In genomic region chr19:11138659-11139526, GRCh38 we compare ENCODE assay signal across 8 cellular contexts. TPM values are rescaled to one million over a fixed set of nuclear protein-coding genes. Genes with fewer than 3 reads are reported as not detected.
DNase-seq lines count a peak whose midpoint lies in the region; ATAC-seq and TF ChIP-seq lines count a peak whose summit lies in the region.

No MANE protein-coding gene starts in this region.

- H3K36me3 ChIP-seq in Peyer's patch (no peaks in the 10 kb centered on the region), mucosa of descending colon (ENCODE audit: low read depth) (no peaks in the 10 kb centered on the region)

- ATAC-seq in mucosa of descending colon (peak; percentile 53), GM18873 (IDR thresholded peaks at IDR 0.05; ENCODE audit: low FRiP score, unreplicated experiment) (no peak), GM19455 (IDR thresholded peaks at IDR 0.05; ENCODE audit: unreplicated experiment) (no peak), T-cell (replicated peaks in 1 of 4) (no peak), HG03045 (IDR thresholded peaks at IDR 0.05; ENCODE audit: unreplicated experiment) (no peak)

- H3K27ac Mint-ChIP-seq in endothelial cell (ENCODE audit: unreplicated experiment) (peak overlapping the region; percentile 96), T-cell (no peak overlapping the region)

- intact Hi-C loops in mucosa of descending colon (cut with DNase I, micrococcal nuclease), result loop anchor here in 1 of 2 donors (5.0 kb wide), 1 partner anchor 63 kb away; no protein-coding TSS in a partner anchor

- CTCF ChIA-PET in T-cell (lab: Charles Lee), result interaction anchor here in 1 of 2 donors (0.6 kb wide), 1 partner anchor 92 kb away, joined by 6 read pairs; no protein-coding TSS in a partner anchor

- POLR2A ChIA-PET in T-cell (lab: Charles Lee), result no interaction called here

- H3K4me3 Mint-ChIP-seq in endothelial cell (ENCODE audit: unreplicated experiment) (no peak overlapping the region), T-cell (peak overlapping the region in 1 of 3 donors; percentile 45)

- DNase-seq in GM13976 (ENCODE audit: low spot score), result peak; percentile 39
- peak; percentile 31 to 67 (median 66) for DNase-seq in Peyer's patch
- DNase-seq in endothelial cell (ENCODE audit: low spot score), result peak; percentile 47
- DNase-seq in mucosa of descending colon, result peak; percentile 45 to 81 (median 64)
- no peak for DNase-seq in T-cell

- in situ Hi-C loops in GM13976 (cut with MboI; ENCODE audit: low sequenced_read_pairs, unreplicated experiment), result no loop called here

- peaks cover 13% of the 10 kb centered on the region for H3K36me3 Mint-ChIP-seq in endothelial cell (ENCODE audit: low read depth, unreplicated experiment)
- no peaks in the 10 kb centered on the region for H3K36me3 Mint-ChIP-seq in T-cell

- TF ChIP-seq POLR2A in Peyer's patch (IDR thresholded peaks at IDR 0.05), result no peak

- peaks cover 0 to 48% (median 9%) of the 10 kb centered on the region in 4 donors for H3K4me1 ChIP-seq in Peyer's patch
- H3K4me1 ChIP-seq in mucosa of descending colon (ENCODE audit: low read depth), result peaks cover 28% of the 10 kb centered on the region

- no peaks in the 10 kb centered on the region for H3K27me3 ChIP-seq in Peyer's patch

- H3K9me3 ChIP-seq in Peyer's patch, result no peaks in the 10 kb centered on the region
- H3K9me3 ChIP-seq in mucosa of descending colon, result no peaks in the 10 kb centered on the region

- H3K27ac ChIP-seq in Peyer's patch, result peak overlapping the region; percentile 63 to 93 (median 77)

- no peak for TF ChIP-seq CTCF in GM13976 (IDR thresholded peaks at IDR 0.05; ENCODE audit: borderline replicate concordance, control extremely low read depth, extremely low read depth, insufficient read depth, missing control alignments)
- TF ChIP-seq CTCF in Peyer's patch (IDR thresholded peaks at IDR 0.05), result no peak
- no peak for TF ChIP-seq CTCF in endothelial cell (IDR thresholded peaks at IDR 0.05; ENCODE audit: unreplicated experiment)
- TF ChIP-seq CTCF in mucosa of descending colon (IDR thresholded peaks at IDR 0.05), result no peak

- H3K9me3 Mint-ChIP-seq in endothelial cell (ENCODE audit: unreplicated experiment), result no peaks in the 10 kb centered on the region
- H3K9me3 Mint-ChIP-seq in T-cell, result no peaks in the 10 kb centered on the region

- H3K27me3 Mint-ChIP-seq in endothelial cell (ENCODE audit: unreplicated experiment), result peaks cover 17% of the 10 kb centered on the region
- no peaks in the 10 kb centered on the region for H3K27me3 Mint-ChIP-seq in T-cell

- H3K4me3 ChIP-seq in Peyer's patch (no peak overlapping the region), mucosa of descending colon (no peak overlapping the region)

- H3K4me1 Mint-ChIP-seq in endothelial cell (ENCODE audit: unreplicated experiment), result peaks cover 40% of the 10 kb centered on the region
- peaks cover 9 to 25% (median 13%) of the 10 kb centered on the region in 3 donors for H3K4me1 Mint-ChIP-seq in T-cell

RNA-seq across cellular contexts. Expression of gene SPC24, which starts 16.7 kb away (rescaled TPM):
- total RNA-seq in Peyer's patch (10 to 100 TPM in 2 of 4 donors, 1 to 10 TPM in 2; 1.7 to 28.9 (median 8.4) TPM), endothelial cell (ENCODE audit: unreplicated experiment) (17.0 TPM), mucosa of descending colon (10 to 100 TPM in 1 of 3 donors, 1 to 10 TPM in 2; 2.8 to 15.8 (median 3.8) TPM), T-cell (1 to 10 TPM in 4 of 5 donors, under 1 TPM in 1; 0.95 to 3.6 (median 2.4) TPM)

RNA-seq across cellular contexts. Expression of gene LDLR, which starts 49.6 kb away (rescaled TPM):
- 100 to 1,000 TPM in 3 of 4 donors, 10 to 100 TPM in 1; 75.7 to 209 (median 156) TPM for total RNA-seq in Peyer's patch
- total RNA-seq in endothelial cell (ENCODE audit: unreplicated experiment), result 158 TPM
- total RNA-seq in mucosa of descending colon, result 100 to 1,000 TPM in 2 of 3 donors, 10 to 100 TPM in 1; 83.9 to 147 (median 116) TPM
- 10 to 100 TPM; 33.8 to 50.4 (median 42.0) TPM for total RNA-seq in T-cell

RNA-seq across cellular contexts. Expression of gene KANK2, which starts 58.5 kb away (rescaled TPM):
- total RNA-seq in Peyer's patch (100 to 1,000 TPM in 1 of 4 donors, 10 to 100 TPM in 3; 41.9 to 283 (median 68.4) TPM), endothelial cell (ENCODE audit: unreplicated experiment) (103 TPM), mucosa of descending colon (100 to 1,000 TPM in 1 of 3 donors, 10 to 100 TPM in 2; 28.0 to 562 (median 77.5) TPM), T-cell (1 to 10 TPM in 3 of 5 donors, under 1 TPM in 2; 0.68 to 1.9 (median 1.2) TPM)

Comparison
In these comparisons a context has a peak if more than half of its experiments do, and no peak if none do; other contexts are left out.
1. DNase-seq: peak in GM13976 (single experiment), Peyer's patch (3 of 3), endothelial cell (single experiment) and mucosa of descending colon (3 of 3); none in T-cell (0 of 34).
2. RNA of gene KANK2, which starts 58.5 kb away (total RNA-seq): 103 TPM in endothelial cell (single experiment), 28.0 to 562 TPM in mucosa of descending colon and 41.9 to 283 TPM in Peyer's patch; 0.68 to 1.9 TPM in T-cell; every median in the first group is over 4 times any median in the second.